ENCODE assay signal across 8 cellular contexts in the genomic region with DNA sequence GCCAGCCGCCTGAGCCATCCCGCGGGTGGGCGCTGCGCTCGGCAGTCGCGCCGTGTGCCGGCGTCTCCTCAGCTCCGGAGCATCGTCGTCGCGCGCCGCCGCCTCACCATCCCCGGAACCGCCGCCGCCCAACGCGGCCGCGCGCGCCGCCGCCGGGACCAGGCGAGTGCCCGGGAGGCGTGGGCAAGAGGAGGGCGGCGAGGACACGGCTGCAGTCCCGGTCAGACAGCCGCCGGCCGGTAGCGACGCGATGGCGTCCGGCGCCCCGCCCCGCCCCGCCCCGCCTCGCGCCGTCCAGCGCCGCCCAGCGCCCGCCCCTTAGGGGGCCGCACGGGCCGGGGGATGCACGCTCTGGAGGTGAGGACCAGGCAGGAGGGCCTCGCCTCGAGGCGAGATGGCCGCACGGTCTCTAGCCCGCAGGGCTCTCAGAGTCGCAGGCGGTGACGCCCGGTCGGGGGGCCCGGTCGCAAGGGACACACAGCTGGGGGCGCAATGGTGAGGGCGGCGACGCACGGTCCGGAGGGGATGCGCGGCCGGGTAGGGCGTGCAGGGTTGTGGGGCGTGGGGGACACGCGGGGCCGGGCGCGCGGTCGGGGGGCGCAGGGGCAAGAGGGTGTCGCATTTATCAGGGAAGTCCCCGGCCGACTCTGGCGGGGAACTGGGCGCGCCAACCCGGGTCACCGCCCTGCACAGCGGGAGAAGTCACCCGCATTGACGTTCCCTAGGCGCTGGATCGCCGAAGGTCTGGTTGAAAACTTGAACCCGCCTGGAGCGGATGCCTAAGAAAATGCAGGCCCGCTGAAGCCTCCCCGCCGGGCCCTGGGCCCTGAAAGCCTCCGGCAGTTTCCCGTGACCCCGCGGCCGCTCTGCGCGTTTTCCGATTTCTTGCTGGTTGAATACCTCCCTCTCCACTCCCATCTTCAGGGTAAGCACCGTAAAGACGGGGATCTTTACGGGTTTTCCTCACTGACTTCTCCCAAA. TPM values are rescaled to one million over a fixed set of nuclear protein-coding genes. Genes with fewer than 3 reads are reported as not detected.
A peak's percentile ranks its signal among the peaks of the same experiment; 100 is the strongest.
DNase-seq lines count a peak whose midpoint lies in the region; ATAC-seq and TF ChIP-seq lines count a peak whose summit lies in the region.

A gene (minus strand): TSS at position 259 of the 981 bp plus-strand sequence. CDS start 241 bp downstream, at position 18.

- H2BK120ac ChIP-seq in trophoblast cell (ENCODE audit: insufficient read depth, low read length, poor library complexity): peak within 1 kb of the TSS; percentile 46

- no peaks in the 10 kb centered on the region for H3K27me3 ChIP-seq in CD4-positive, alpha-beta memory T cell (ENCODE audit: insufficient read depth, low read length)
- H3K27me3 ChIP-seq in left ventricle myocardium inferior (ENCODE audit: low read depth) (no peaks in the 10 kb centered on the region), trophoblast cell (ENCODE audit: insufficient read depth, low read length) (no peaks in the 10 kb centered on the region)

- H3K4ac ChIP-seq in trophoblast cell (ENCODE audit: low read depth, low read length): peak within 1 kb of the TSS; percentile 83

- H3K36me3 Mint-ChIP-seq in CD4-positive, alpha-beta memory T cell: peaks cover 0 to 4% of the 10 kb centered on the region in 2 donors

- H3K36me3 ChIP-seq in CD4-positive, alpha-beta memory T cell (ENCODE audit: insufficient read depth, low read length): no peaks in the 10 kb centered on the region
- H3K36me3 ChIP-seq in left ventricle myocardium inferior (no peaks in the 10 kb centered on the region), trophoblast cell (ENCODE audit: control insufficient read depth in 1 of 2, insufficient read depth in 2 of 2, low read length in 2 of 2) (no peaks in the 10 kb centered on the region)

- H3K4me1 Mint-ChIP-seq in CD4-positive, alpha-beta memory T cell: peaks cover 11 to 18% (median 14%) of the 10 kb centered on the region in 4 donors

- peak within 1 kb of the TSS; percentile 94 for H3K9ac ChIP-seq in trophoblast cell (ENCODE audit: low read length)

- peak within 1 kb of the TSS; percentile 64 for H2BK12ac ChIP-seq in trophoblast cell (ENCODE audit: low read length)

- H4K91ac ChIP-seq in trophoblast cell (ENCODE audit: low read depth, low read length): peak within 1 kb of the TSS; percentile 57

- peak within 1 kb of the TSS; percentile 92 for H4K8ac ChIP-seq in trophoblast cell (ENCODE audit: low read depth, low read length)

- peak; percentile 70 for ATAC-seq in GM19397 (IDR thresholded peaks at IDR 0.05; ENCODE audit: unreplicated experiment)
- peak; percentile 35 for ATAC-seq in HG03558 (IDR thresholded peaks at IDR 0.05; ENCODE audit: extremely low read depth, unreplicated experiment)

- H2AK5ac ChIP-seq in trophoblast cell (ENCODE audit: low read length): peak within 1 kb of the TSS; percentile 46

- DNase-seq in CD4-positive, alpha-beta memory T cell: peak; percentile 32 to 43 (median 40)
- DNase-seq in SK-MEL-5 (ENCODE audit: low read depth, low spot score) (peak; percentile 75), amygdala (lab: John Stamatoyannopoulos, UW) (peak in 50 of 56 donors; percentile 10 to 83 (median 62)), left ventricle myocardium inferior (peak; percentile 82), trophoblast cell (peak; percentile 94 to 96), OCI-M1 (lab: John Stamatoyannopoulos, UW) (no peak)

- peak within 1 kb of the TSS; percentile 85 for H4K12ac ChIP-seq in trophoblast cell (ENCODE audit: low read depth, low read length)

- peak within 1 kb of the TSS; percentile 42 to 63 for H3K4me3 ChIP-seq in CD4-positive, alpha-beta memory T cell (ENCODE audit: low read length in 2 of 2)
- H3K4me3 ChIP-seq in left ventricle myocardium inferior (peak within 1 kb of the TSS; percentile 90), trophoblast cell (ENCODE audit: low read depth, low read length) (peak within 1 kb of the TSS; percentile 93)

- peaks cover 8% of the 10 kb centered on the region for H3K79me2 ChIP-seq in trophoblast cell (ENCODE audit: control insufficient read depth, insufficient read depth, low read length, poor library complexity)

- peak within 1 kb of the TSS; percentile 80 for H3K23ac ChIP-seq in trophoblast cell (ENCODE audit: low read length)

- peak within 1 kb of the TSS; percentile 95 for H3K18ac ChIP-seq in trophoblast cell (ENCODE audit: low read length)

- peaks cover 8% of the 10 kb centered on the region for H3K79me1 ChIP-seq in trophoblast cell (ENCODE audit: low read length)

- peak within 1 kb of the TSS; percentile 21 for H2BK5ac ChIP-seq in trophoblast cell (ENCODE audit: low read depth, low read length, poor library complexity)

- peak within 1 kb of the TSS; percentile 84 to 94 (median 92) for H3K4me3 Mint-ChIP-seq in CD4-positive, alpha-beta memory T cell

- H3K4me2 ChIP-seq in trophoblast cell (ENCODE audit: low read length): peak within 1 kb of the TSS; percentile 100

- no peak within 1 kb of the TSS for H3K27ac ChIP-seq in CD4-positive, alpha-beta memory T cell (ENCODE audit: low read depth, low read length)
- H3K27ac ChIP-seq in left ventricle myocardium inferior (replicated peaks) (peak within 1 kb of the TSS; percentile 97), trophoblast cell (ENCODE audit: low read depth, low read length) (peak within 1 kb of the TSS; percentile 62)

- no CpG with 5 or more reads among the region's 125 CpGs for WGBS in trophoblast cell (ENCODE audit: extremely low coverage, insufficient coverage, insufficient read length)

- peaks cover 1 to 2% of the 10 kb centered on the region in 2 donors for H3K27me3 Mint-ChIP-seq in CD4-positive, alpha-beta memory T cell

- peak within 1 kb of the TSS; percentile 11 to 87 (median 75) for H3K27ac Mint-ChIP-seq in CD4-positive, alpha-beta memory T cell

- TF ChIP-seq CTCF in left ventricle myocardium inferior (IDR thresholded peaks at IDR 0.05; ENCODE audit: borderline replicate concordance): no peak

- H3K4me1 ChIP-seq in CD4-positive, alpha-beta memory T cell (ENCODE audit: insufficient read depth, low read length): peaks cover 9% of the 10 kb centered on the region
- H3K4me1 ChIP-seq in left ventricle myocardium inferior (peaks cover 41% of the 10 kb centered on the region), trophoblast cell (ENCODE audit: control insufficient read depth in 1 of 2, insufficient read depth in 2 of 2, low read length in 2 of 2) (peaks cover 5 to 9% of the 10 kb centered on the region in 2 experiments)

- CTCF ChIA-PET in CD4-positive, alpha-beta memory T cell (lab: Charles Lee; ENCODE audit: partially characterized antibody): interaction anchor here (1.0 to 5.0 kb wide), 5 partner anchors 252 to 331 kb away, joined by 3 to 57 read pairs (median 4); no protein-coding TSS in a partner anchor

- peak within 1 kb of the TSS; percentile 93 for H3K14ac ChIP-seq in trophoblast cell (ENCODE audit: low read length)

- in situ Hi-C loops in SK-MEL-5 (cut with HindIII; ENCODE audit: low pct_unique_long_range_greater_than_20kb, low sequenced_read_pairs): no loop called here

- H3K9me3 ChIP-seq in CD4-positive, alpha-beta memory T cell (ENCODE audit: control insufficient read depth in 1 of 2, low read length in 2 of 2): no peaks in the 10 kb centered on the region
- H3K9me3 ChIP-seq in left ventricle myocardium inferior (replicated peaks) (no peaks in the 10 kb centered on the region), trophoblast cell (ENCODE audit: insufficient read depth, low read depth, low read length) (peaks cover 2% of the 10 kb centered on the region)

- intact Hi-C loops in CD4-positive, alpha-beta memory T cell (cut with micrococcal nuclease): loop anchor here (1.0 to 5.0 kb wide), 3 partner anchors 45 to 281 kb away; a partner anchor contains a TSS
- intact Hi-C loops in left ventricle myocardium inferior (cut with micrococcal nuclease): no loop called here

- H3K9me3 Mint-ChIP-seq in CD4-positive, alpha-beta memory T cell: no peaks in the 10 kb centered on the region

- POLR2A ChIA-PET in CD4-positive, alpha-beta memory T cell (lab: Charles Lee; ENCODE audit: partially characterized antibody): interaction anchor here (1.0 to 1.9 kb wide), 3 partner anchors 251 to 330 kb away, joined by 3 to 5 read pairs (median 3); a partner anchor contains a TSS

- peak within 1 kb of the TSS; percentile 98 for H2AFZ ChIP-seq in trophoblast cell (ENCODE audit: insufficient read depth, low read length, poor library complexity)

RNA-seq across cellular contexts. Expression of the gene that starts here (rescaled TPM):
- 1 to 10 TPM; 1.7 to 1.8 TPM for total RNA-seq in CD4-positive, alpha-beta memory T cell
- polyA plus RNA-seq in CD4-positive, alpha-beta memory T cell: 1 to 10 TPM in 1 of 2 donors, not detected in 1; 3.0 TPM
- total RNA-seq in SK-MEL-5 (2014; rRNA removed; shearing (Covaris generic)): 55.6 and 59.3 TPM in 2 replicates
- 29.9 and 45.4 TPM in 2 replicates for polyA plus RNA-seq in SK-MEL-5 (2015; cell fraction: cytosol; rRNA removed)
- 32.1 and 52.9 TPM in 2 replicates for polyA plus RNA-seq in SK-MEL-5 (2015; cell fraction: nucleus; rRNA removed)
- total RNA-seq in left ventricle myocardium inferior: 42.4 TPM
- 6.9 and 7.3 TPM in 2 replicates for polyA plus RNA-seq in trophoblast cell (2013)

Comparison
In these comparisons a context has a peak if more than half of its experiments do, and no peak if none do; other contexts are left out.
1. RNA of the gene that starts here (total RNA-seq): 55.6 to 59.3 TPM in SK-MEL-5 and 42.4 TPM in left ventricle myocardium inferior (single experiment); 1.7 to 1.8 TPM in CD4-positive, alpha-beta memory T cell; every median in the first group is over 10 times any median in the second.
2. Peak in every context shown above with its lines, with median percentiles within 50 percentile points of each other: H3K4me3 ChIP-seq.